Comparison of ENCODE assay signal across 15 cellular contexts in genomic region chr6:45554596-45554995, GRCh38.
"Had no signal": no experiment of that assay in that cellular context is flagged by ENCODE, and none has a peak within 500 bp of the region (broad histone marks: within the 10 kb centered on the region; RNA-seq: fewer than 3 reads in every experiment).

No MANE protein-coding gene starts in this region.

- DNase-seq: activated CD4-positive, CD25-positive, alpha-beta regulatory T cell treated with anti-CD3 and anti-CD28 coated beads, Interleukin-2, amount 50 U/mL, for 72 hours; activated naive CD4-positive, alpha-beta T cell; activated naive CD8-positive, alpha-beta T cell treated with anti-CD3 and anti-CD28 coated beads, Interleukin-2, amount 10 ng/mL, durations not matched to agents 7 days and 5 days; anterior cingulate cortex; brain microvascular endothelial cell; cortex of kidney; effector CD4-positive, alpha-beta T cell; foreskin melanocyte; heart right ventricle; left colon; lower lobe of right lung; midbrain; thyroid gland had no signal

- H3K27me3 ChIP-seq: brain microvascular endothelial cell, heart right ventricle, neural progenitor cell, thyroid gland had no signal

- H3K36me3 ChIP-seq: brain microvascular endothelial cell, heart right ventricle, lower lobe of right lung, neural progenitor cell, thyroid gland had no signal

- H3K4me3 ChIP-seq: heart right ventricle, lower lobe of right lung, neural progenitor cell, thyroid gland had no signal

- H3K27ac ChIP-seq: brain microvascular endothelial cell, heart right ventricle, lower lobe of right lung, neural progenitor cell, parathyroid adenoma, thyroid gland had no signal

- H3K9me3 ChIP-seq: heart right ventricle, lower lobe of right lung, thyroid gland had no signal

- H3K4me1 ChIP-seq: parathyroid adenoma had no signal
